In the genomic region with DNA sequence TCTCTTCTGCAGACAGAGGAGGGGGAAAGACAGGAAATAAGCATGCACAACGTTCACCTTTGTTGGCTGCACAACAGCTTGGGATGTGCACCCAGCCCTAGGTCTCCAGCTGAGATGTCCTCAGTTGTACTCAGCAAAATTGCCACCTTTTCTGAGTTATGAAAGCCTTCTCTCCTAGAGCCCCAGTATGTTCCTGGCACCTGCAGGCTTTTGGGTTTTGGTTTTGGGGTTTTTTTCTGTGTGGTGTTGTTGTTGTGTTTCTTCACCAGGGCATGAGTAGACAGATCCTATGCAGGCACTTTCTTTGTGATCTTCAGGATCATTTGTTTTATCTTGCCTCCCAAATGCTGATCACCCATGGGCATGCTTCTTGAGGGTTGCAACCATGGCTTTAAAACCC, we compare ENCODE assay signal across 33 cellular contexts.
"Had no signal": no experiment of that assay in that cellular context is flagged by ENCODE, and none has a peak within 500 bp of the region (broad histone marks: within the 10 kb centered on the region; RNA-seq: fewer than 3 reads in every experiment).

No MANE protein-coding gene starts in this region.

- DNase-seq: activated B cell treated with CpG ODN at 0.5 μM for 24 hours; activated CD4-positive, alpha-beta memory T cell treated with anti-CD3 and anti-CD28 coated beads for 36 hours; activated CD4-positive, alpha-beta T cell treated with anti-CD3 and anti-CD28 coated beads for 4 hours; activated CD4-positive, alpha-beta T cell treated with anti-CD3 and anti-CD28 coated beads, Interleukin-2, amount 10 ng/mL, durations not matched to agents 24 days and 14 days; activated CD4-positive, alpha-beta T cell treated with anti-CD3 and anti-CD28 coated beads, Interleukin-2, amount 50 U/mL, for 1 hour; activated CD4-positive, alpha-beta T cell treated with anti-CD3 and anti-CD28 coated beads, Interleukin-2, amount 50 U/mL, for 4 hours; activated CD4-positive, CD25-positive, alpha-beta regulatory T cell treated with anti-CD3 and anti-CD28 coated beads, Interleukin-2, amount 50 U/mL, for 72 hours; activated CD8-positive, alpha-beta memory T cell treated with anti-CD3 and anti-CD28 coated beads, Interleukin-2, amount 50 U/mL, for 4 hours; activated CD8-positive, alpha-beta T cell treated with anti-CD3 and anti-CD28 coated beads for 36 hours; activated effector memory CD4-positive, alpha-beta T cell treated with anti-CD3 and anti-CD28 coated beads, Interleukin-2, amount 50 U/mL, for 16 hours; activated gamma-delta T cell treated with Interleukin-2 at 50 U/mL for 16 hours; activated naive CD4-positive, alpha-beta T cell; activated naive CD4-positive, alpha-beta T cell treated with anti-CD3 and anti-CD28 coated beads for 36 hours; activated naive CD4-positive, alpha-beta T cell treated with anti-CD3 and anti-CD28 coated beads, Interleukin-2, amount 50 U/mL, for 16 hours; activated naive CD8-positive, alpha-beta T cell treated with anti-CD3 and anti-CD28 coated beads for 36 hours; activated T-cell treated with anti-CD3 and anti-CD28 coated beads for 4 hours; activated T-cell treated with anti-CD3 and anti-CD28 coated beads, Interleukin-2, amount 50 U/mL, for 1 hour; activated T-cell treated with anti-CD3 and anti-CD28 coated beads, Interleukin-2, amount 50 U/mL, for 4 hours; activated T-cell treated with anti-CD3 and anti-CD28 coated beads, Interleukin-2, amount 50 U/mL, for 72 hours; adrenal gland; amniotic stem cell; aorta; body of pancreas; brain microvascular endothelial cell; central memory CD4-positive, alpha-beta T cell; T-helper 2 cell; T-helper 9 cell had no signal

- ATAC-seq: activated CD8-positive, alpha-beta T cell treated with anti-CD3 and anti-CD28 coated beads for 36 hours; activated naive CD4-positive, alpha-beta T cell treated with anti-CD3 and anti-CD28 coated beads, Interleukin-2, amount 50 U/mL, for 72 hours; activated T-cell treated with anti-CD3 and anti-CD28 coated beads, Interleukin-2, amount 50 U/mL, for 4 hours; activated T-cell treated with anti-CD3 and anti-CD28 coated beads, Interleukin-2, amount 50 U/mL, for 72 hours; activated T-helper 17 cell treated with anti-CD3 and anti-CD28 coated beads, Interleukin-2, amount 50 U/mL, for 72 hours; body of pancreas had no signal

- H3K4me3 ChIP-seq: adrenal gland, body of pancreas, breast epithelium had no signal

- FAIRE-seq: astrocyte, TTC549 had no signal

- H3K4me1 ChIP-seq: adrenal gland, body of pancreas, breast epithelium had no signal

- H3K27ac ChIP-seq: adrenal gland, body of pancreas, brain microvascular endothelial cell, breast epithelium, VCaP had no signal

- H3K36me3 ChIP-seq: adrenal gland, brain microvascular endothelial cell, breast epithelium had no signal

- H3K27me3 ChIP-seq: adrenal gland, body of pancreas, brain microvascular endothelial cell, breast epithelium had no signal

- H3K9me3 ChIP-seq: adrenal gland, body of pancreas had no signal
